Comparison of ENCODE assay signal across 10 cellular contexts in the genomic region with DNA sequence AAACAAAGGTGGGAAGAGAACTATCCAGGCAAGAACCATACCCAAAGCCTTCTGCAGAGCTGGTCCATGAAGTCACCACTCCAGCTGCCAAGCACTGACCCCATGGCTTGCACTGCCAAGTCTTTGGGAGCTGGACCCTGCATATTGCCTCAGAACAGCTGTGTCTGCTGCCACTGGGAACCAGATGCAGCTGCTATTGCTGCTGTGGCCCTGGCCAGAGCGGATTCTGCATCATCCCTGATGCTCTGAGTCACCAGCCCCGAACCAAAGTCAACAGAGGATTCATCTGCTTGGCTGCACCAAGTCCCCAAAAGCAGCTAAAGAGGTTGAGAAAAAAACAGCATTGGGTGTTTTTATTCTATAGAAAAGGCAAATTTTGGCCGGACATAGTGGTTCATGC. TPM values are rescaled to one million over a fixed set of nuclear protein-coding genes. Genes with fewer than 3 reads are reported as not detected.
DNase-seq lines count a peak whose midpoint lies in the region; ATAC-seq and TF ChIP-seq lines count a peak whose summit lies in the region.
"Had no signal": no experiment of that assay in that cellular context is flagged by ENCODE, and none has a peak within 500 bp of the region (broad histone marks: within the 10 kb centered on the region; RNA-seq: fewer than 3 reads in every experiment).

No MANE protein-coding gene starts in this region.

- 0 out of 2 replicates have a peak, but pooled peaks have one; percentile 51 for ATAC-seq in Panc1

- CTCF ChIA-PET in Panc1 (lab: Charles Lee), result no interaction called here

- peak; percentile 82 for DNase-seq in Ammon's horn (ENCODE audit: low spot score)
- DNase-seq in Panc1 (ENCODE audit: low read depth, low spot score), result peak; percentile 69
- peak; percentile 92 for DNase-seq in epithelial cell of esophagus (ENCODE audit: low read depth)
- peak; percentile 98 for DNase-seq in myocyte (ENCODE audit: low read depth)
- DNase-seq in activated CD4-positive, alpha-beta T cell treated with anti-CD3 and anti-CD28 coated beads, Interleukin-2, amount 50 U/mL, for 4 hours, result no peak
- DNase-seq in NCI-H1092 treated with DMSO at 0.1 percent for 48 hours (lab: John Stamatoyannopoulos, UW), result no peak
- DNase-seq in NCI-H187 treated with DMSO at 0.1 percent for 48 hours (lab: John Stamatoyannopoulos, UW), result no peak
- DNase-seq in NK-92 treated with Interleukin-12 subunit alpha and Interleukin-12 subunit beta, amount 100 ng/mL, for 24 hours (lab: John Stamatoyannopoulos, UW), result no peak
- DNase-seq: activated effector memory CD4-positive, alpha-beta T cell treated with anti-CD3 and anti-CD28 coated beads, Interleukin-2, amount 50 U/mL, for 16 hours; DMS153 had no signal

- intact Hi-C loops in Panc1 (cut with micrococcal nuclease; ENCODE audit: unreplicated experiment), result no loop called here

- no TSS peak for BruUV-seq in Panc1 (replicated peaks; lab: Mats Ljungman, UMichigan)

- H3K9me3 ChIP-seq in Panc1 (ENCODE audit: control insufficient read depth, insufficient read depth, low read depth, low read length), result no peaks in the 10 kb centered on the region

- H3K36me3 ChIP-seq in Panc1 (ENCODE audit: control insufficient read depth, insufficient read depth, low read length), result no peaks in the 10 kb centered on the region

- in situ Hi-C loops in Panc1 (cut with HindIII; ENCODE audit: low pct_unique_long_range_greater_than_20kb, low sequenced_read_pairs), result no loop called here

- H3K27ac ChIP-seq in Panc1 (ENCODE audit: low read length), result no peak overlapping the region

- TF ChIP-seq CTCF in Panc1 (IDR thresholded peaks at IDR 0.05) (no peak), epithelial cell of esophagus (IDR thresholded peaks at IDR 0.05; ENCODE audit: insufficient read depth, low read depth, low read length, missing control alignments) (no peak)

- H3K27me3 ChIP-seq in Panc1 (ENCODE audit: control insufficient read depth, insufficient read depth, low read length), result no peaks in the 10 kb centered on the region

- no peaks in the 10 kb centered on the region for H3K4me1 ChIP-seq in Panc1 (ENCODE audit: control insufficient read depth, insufficient read depth, low read length)

- H3K4me3 ChIP-seq in Panc1 (ENCODE audit: low read depth in 2 of 2, low read length in 2 of 2) (no peak overlapping the region), epithelial cell of esophagus (ENCODE audit: low read length) (no peak overlapping the region)

- POLR2A ChIA-PET in Panc1 (lab: Charles Lee), result interaction anchor here (0.6 kb wide), 1 partner anchor 79 kb away, joined by 9 read pairs; no protein-coding TSS in a partner anchor

RNA-seq across cellular contexts. Expression of gene GSAP, which starts 39.2 kb away (rescaled TPM):
- total RNA-seq in Panc1 (2021; ENCODE audit: unreplicated experiment), result 0.85 TPM
- 0.75 TPM for polyA plus RNA-seq in Panc1 (2012; ENCODE audit: insufficient read length)
- 12.2 and 16.6 TPM in 2 replicates for total RNA-seq in myocyte
- 9.3 TPM for polyA plus RNA-seq in myocyte (2012)

Comparison
In these comparisons a context has a peak if more than half of its experiments do, and no peak if none do; other contexts are left out.
1. DNase-seq: peak in Ammon's horn (single experiment), Panc1 (single experiment), epithelial cell of esophagus (single experiment) and myocyte (single experiment); none in activated CD4-positive, alpha-beta T cell treated with anti-CD3 and anti-CD28 coated beads, Interleukin-2, amount 50 U/mL, for 4 hours (0 of 2), NCI-H1092 treated with DMSO at 0.1 percent for 48 hours (single experiment), NCI-H187 treated with DMSO at 0.1 percent for 48 hours (single experiment) and NK-92 treated with Interleukin-12 subunit alpha and Interleukin-12 subunit beta, amount 100 ng/mL, for 24 hours (single experiment).